Comparison of ENCODE assay signal across 11 cellular contexts in the genomic region with DNA sequence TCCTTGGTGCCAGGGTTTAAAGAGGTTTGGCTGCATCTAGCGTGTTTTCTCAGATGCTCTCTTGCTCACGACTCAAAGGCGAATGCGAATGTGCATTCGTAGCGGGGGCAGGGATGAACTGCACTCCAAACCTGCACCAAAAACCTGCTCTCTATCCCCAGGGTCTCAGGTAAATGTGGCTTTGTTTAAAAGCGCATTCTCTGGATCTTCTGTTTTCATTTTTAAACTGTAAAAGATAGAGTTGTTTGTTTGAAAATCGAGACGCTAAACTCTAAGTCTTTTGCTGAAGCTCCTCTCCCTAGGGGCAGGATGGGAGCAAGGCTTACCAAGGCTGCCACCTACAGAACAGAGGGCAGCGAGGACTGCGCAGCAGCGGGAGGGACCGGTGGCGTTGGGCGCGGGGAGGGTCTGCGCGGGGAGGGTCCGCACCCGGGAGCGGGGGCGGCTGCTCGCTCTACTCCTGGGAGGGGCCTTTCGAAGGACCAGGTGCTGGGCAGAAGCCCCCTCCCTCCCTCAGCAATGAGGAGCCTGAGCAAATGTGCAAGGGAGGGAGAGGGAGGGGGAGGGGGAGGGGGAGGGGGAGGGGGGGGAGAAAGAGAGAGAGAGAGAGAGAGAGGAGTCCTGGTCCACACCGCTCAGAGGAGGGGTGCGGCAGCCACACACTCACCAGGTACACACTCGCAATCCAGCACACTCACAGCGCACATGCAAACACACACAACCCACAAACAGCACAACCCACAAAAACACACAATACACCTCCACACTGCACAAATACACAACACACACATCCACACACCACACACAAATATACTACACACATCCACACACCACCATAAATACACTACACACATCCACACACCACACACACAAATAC.
DNase-seq lines count a peak whose midpoint lies in the region; ATAC-seq and TF ChIP-seq lines count a peak whose summit lies in the region.
"Had no signal": no experiment of that assay in that cellular context is flagged by ENCODE, and none has a peak within 500 bp of the region (broad histone marks: within the 10 kb centered on the region; RNA-seq: fewer than 3 reads in every experiment).

No MANE protein-coding gene starts in this region.

- no peaks in the 10 kb centered on the region for H3K9me3 ChIP-seq in thyroid gland

- H3K4me3 Mint-ChIP-seq in immature natural killer cell = peak overlapping the region in 4 of 5 donors; percentile 10 to 55 (median 24)
- H3K4me3 Mint-ChIP-seq: activated T-helper 17 cell treated with anti-CD3 and anti-CD28 coated beads, Interleukin-2, amount 50 U/mL, for 72 hours had no signal

- TF ChIP-seq CTCF in astrocyte of the spinal cord (IDR thresholded peaks at IDR 0.05; ENCODE audit: low read depth, low read length) (no peak), thyroid gland (IDR thresholded peaks at IDR 0.05) (peak in 4 of 6 experiments; percentile 16 to 30 (median 24))

- H3K27me3 Mint-ChIP-seq in immature natural killer cell (ENCODE audit: low read depth in 3 of 3) = peaks cover 1 to 2% (median 1%) of the 10 kb centered on the region in 3 donors

- DNase-seq in NCI-H2171 (lab: John Stamatoyannopoulos, UW) (peak; percentile 3), NCI-H2171 treated with DMSO at 0.1 percent for 48 hours (lab: John Stamatoyannopoulos, UW) (no peak), astrocyte of the spinal cord (ENCODE audit: low read depth, low spot score) (peak; percentile 23), immature natural killer cell (no peak), thyroid gland (peak; percentile 27 to 47), NCI-H128 (lab: John Stamatoyannopoulos, UW; ENCODE audit: unreplicated experiment) (no peak), foreskin melanocyte (no peak)

- H3K4me1 Mint-ChIP-seq in immature natural killer cell = no peaks in the 10 kb centered on the region
- H3K4me1 Mint-ChIP-seq: activated T-helper 17 cell treated with anti-CD3 and anti-CD28 coated beads, Interleukin-2, amount 50 U/mL, for 72 hours had no signal

- peaks cover 10 to 15% of the 10 kb centered on the region in 2 donors for H3K4me1 ChIP-seq in thyroid gland

- peaks cover 0 to 2% (median 0%) of the 10 kb centered on the region in 6 donors for H3K9me3 Mint-ChIP-seq in immature natural killer cell
- H3K9me3 Mint-ChIP-seq: activated T-helper 17 cell treated with anti-CD3 and anti-CD28 coated beads, Interleukin-2, amount 50 U/mL, for 72 hours had no signal

- H3K4me3 ChIP-seq in astrocyte of the spinal cord (ENCODE audit: low read depth, low read length) = no peak overlapping the region
- no peak overlapping the region for H3K4me3 ChIP-seq in thyroid gland (replicated peaks in 1 of 3)
- H3K4me3 ChIP-seq: skin epidermis had no signal

- no peak overlapping the region for H3K27ac ChIP-seq in thyroid gland
- H3K27ac ChIP-seq: C4-2B, skin epidermis had no signal

- no peaks in the 10 kb centered on the region for H3K36me3 Mint-ChIP-seq in immature natural killer cell

- H3K36me3 ChIP-seq in thyroid gland = no peaks in the 10 kb centered on the region

- in situ Hi-C loops in astrocyte of the spinal cord (cut with HindIII; ENCODE audit: low sequenced_read_pairs) = no loop called here

- intact Hi-C loops in thyroid gland (cut with DNase I) = no loop called here

- no peaks in the 10 kb centered on the region for H3K27me3 ChIP-seq in thyroid gland

- no peak for ATAC-seq in esophagus mucosa
- ATAC-seq: activated T-helper 17 cell treated with anti-CD3 and anti-CD28 coated beads, Interleukin-2, amount 50 U/mL, for 72 hours had no signal

- no peak overlapping the region for H3K27ac Mint-ChIP-seq in immature natural killer cell
- H3K27ac Mint-ChIP-seq: activated T-helper 17 cell treated with anti-CD3 and anti-CD28 coated beads, Interleukin-2, amount 50 U/mL, for 72 hours had no signal

- TF ChIP-seq POLR2A in thyroid gland (IDR thresholded peaks at IDR 0.05) = no peak

- WGBS in thyroid gland, 2 donors = 8 to 9% methylated on average over 26 to 27 of the region's 28 CpGs

Comparison
In these comparisons a context has a peak if more than half of its experiments do, and no peak if none do; other contexts are left out.
1. DNase-seq: peak in NCI-H2171 (single experiment), astrocyte of the spinal cord (single experiment) and thyroid gland (2 of 2); none in NCI-H2171 treated with DMSO at 0.1 percent for 48 hours (single experiment), immature natural killer cell (0 of 3), NCI-H128 (single experiment) and foreskin melanocyte (single experiment).